Comparison of ENCODE assay signal across 1 cellular context in the genomic region with DNA sequence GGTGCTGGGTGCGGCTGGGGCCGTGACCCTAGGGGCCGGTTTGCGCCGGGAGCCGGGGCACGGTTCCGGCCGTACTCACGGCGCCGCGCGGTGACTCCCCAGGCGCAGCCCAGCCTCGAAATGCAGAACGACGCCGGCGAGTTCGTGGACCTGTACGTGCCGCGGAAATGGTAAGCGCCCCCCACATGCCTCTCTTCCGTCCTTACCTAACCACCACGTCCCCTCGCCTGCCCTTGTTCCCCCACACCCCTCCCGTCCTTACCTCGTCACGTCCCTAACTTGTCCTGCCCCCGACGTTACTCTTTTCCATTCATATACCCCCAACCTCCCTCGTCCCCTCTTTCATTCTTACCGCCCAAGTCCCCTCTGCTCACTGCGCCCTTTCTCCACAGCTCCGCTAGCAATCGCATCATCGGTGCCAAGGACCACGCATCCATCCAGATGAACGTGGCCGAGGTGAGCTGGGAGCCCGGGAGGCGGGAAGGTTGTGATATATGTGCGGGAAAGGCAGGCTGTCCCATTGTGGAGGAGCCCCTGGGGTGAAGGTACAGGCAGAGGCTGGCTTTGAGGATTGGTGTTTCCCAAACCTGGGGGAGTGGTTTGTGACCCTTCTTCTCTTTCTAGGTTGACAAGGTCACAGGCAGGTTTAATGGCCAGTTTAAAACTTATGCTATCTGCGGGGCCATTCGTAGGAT.
A peak's percentile ranks its signal among the peaks of the same experiment; 100 is the strongest.
TF ChIP-seq lines count a peak whose summit lies in the region.

No MANE protein-coding gene starts in this region.

TF ChIP-seq in K562, 482 proteins besides CTCF, POLR2A, EP300 and RAD21 (continues in another document):
- TF ChIP-seq GABPA (tag; conservative IDR thresholded peaks at IDR 0.05; ENCODE audit: low read depth) (peak; percentile 92), NR1H2 (CRISPR knock-in tag; IDR thresholded peaks at IDR 0.05) (no peak), ZEB2 (IDR thresholded peaks at IDR 0.05) (no peak), MEIS2 (IDR thresholded peaks at IDR 0.05; ENCODE audit: partially characterized antibody) (no peak), HDGF (IDR thresholded peaks at IDR 0.05) (peak; percentile 91), ZNF212 (CRISPR knock-in tag; IDR thresholded peaks at IDR 0.05) (no peak), CCAR2 (IDR thresholded peaks at IDR 0.05; ENCODE audit: low read depth, low read length) (no peak), ARHGAP35 (IDR thresholded peaks at IDR 0.05; ENCODE audit: partially characterized antibody) (peak; percentile 69), ZNF717 (CRISPR knock-in tag; IDR thresholded peaks at IDR 0.05) (0 out of 2 replicates have a peak, but pooled peaks have one; percentile 31), FOXP1 (CRISPR knock-in tag; IDR thresholded peaks at IDR 0.05) (no peak), BHLHE40 (IDR thresholded peaks at IDR 0.05; ENCODE audit: low read length) (no peak), PHF21A (IDR thresholded peaks at IDR 0.05; ENCODE audit: borderline replicate concordance, low read depth) (no peak), SAFB (IDR thresholded peaks at IDR 0.05; ENCODE audit: borderline replicate concordance, low read depth, low read length) (no peak), OTX1 (CRISPR knock-in tag; IDR thresholded peaks at IDR 0.05) (peak; percentile 67; the same call in 1 of the 2 replicates), ZBTB33 (CRISPR knock-in tag; IDR thresholded peaks at IDR 0.05) (no peak), ELF4 (CRISPR knock-in tag; IDR thresholded peaks at IDR 0.05) (0 out of 2 replicates have a peak, but pooled peaks have one; percentile 58), ZNF431 (CRISPR knock-in tag; IDR thresholded peaks at IDR 0.05) (no peak), ZBTB17 (CRISPR knock-in tag; IDR thresholded peaks at IDR 0.05) (no peak), SMARCA5 (IDR thresholded peaks at IDR 0.05) (0 out of 2 replicates have a peak, but pooled peaks have one; percentile 30), FOXP4 (CRISPR knock-in tag; IDR thresholded peaks at IDR 0.05; ENCODE audit: borderline replicate concordance) (no peak), HMG20B (CRISPR knock-in tag; IDR thresholded peaks at IDR 0.05) (0 out of 2 replicates have a peak, but pooled peaks have one; percentile 51), ZBTB26 (CRISPR knock-in tag; IDR thresholded peaks at IDR 0.05) (peak; percentile 87; the same call in 1 of the 2 replicates), COPS2 (conservative IDR thresholded peaks at IDR 0.05) (no peak), FUS (optimal IDR thresholded peaks at IDR 0.05; ENCODE audit: low read depth, low read length) (no peak), SUPT5H (IDR thresholded peaks at IDR 0.05) (no peak; the same call in 1 of the 2 replicates), ZNF217 (CRISPR knock-in tag; IDR thresholded peaks at IDR 0.05) (no peak), PRMT5 (CRISPR knock-in tag; IDR thresholded peaks at IDR 0.05) (0 out of 2 replicates have a peak, but pooled peaks have one; percentile 28), ZNF282 (CRISPR knock-in tag; IDR thresholded peaks at IDR 0.05) (no peak), ZNF277 (CRISPR knock-in tag; IDR thresholded peaks at IDR 0.05; ENCODE audit: borderline replicate concordance) (no peak), ZC3H4 (CRISPR knock-in tag; IDR thresholded peaks at IDR 0.05; ENCODE audit: borderline replicate concordance) (no peak), NCOA2 (IDR thresholded peaks at IDR 0.05; ENCODE audit: partially characterized antibody in 2 of 2) (no peak), RBM14 (IDR thresholded peaks at IDR 0.05; ENCODE audit: borderline replicate concordance, insufficient read depth, low read depth, low read length) (no peak), TFAM (CRISPR knock-in tag; conservative IDR thresholded peaks at IDR 0.05) (no peak), DDX20 (tag; IDR thresholded peaks at IDR 0.05; ENCODE audit: low read depth) (no peak), TEAD1 (CRISPR knock-in tag; IDR thresholded peaks at IDR 0.05) (no peak), FOSL1 (tag; conservative IDR thresholded peaks at IDR 0.05) (peak; percentile 35; the same call in 1 of the 2 replicates), NUFIP1 (IDR thresholded peaks at IDR 0.05; ENCODE audit: partially characterized antibody) (no peak), CBX8 (IDR thresholded peaks at IDR 0.05; ENCODE audit: borderline replicate concordance, extremely low read depth, low read depth, low read length, poor library complexity, severe bottlenecking) (no peak), YY1 (IDR thresholded peaks at IDR 0.05; ENCODE audit: borderline replicate concordance in 1 of 3, control insufficient read depth in 1 of 3, extremely low read depth in 1 of 3, insufficient read depth in 3 of 3, insufficient read length in 1 of 3, insufficient replicate concordance in 2 of 3, low read depth in 1 of 3, low read length in 2 of 3) (no peak), NFATC3 (IDR thresholded peaks at IDR 0.05) (no peak), PHF20 (IDR thresholded peaks at IDR 0.05; ENCODE audit: partially characterized antibody) (no peak)
- TF ChIP-seq, protein P1, sequence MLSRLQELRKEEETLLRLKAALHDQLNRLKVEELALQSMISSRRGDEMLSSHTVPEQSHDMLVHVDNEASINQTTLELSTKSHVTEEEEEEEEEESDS (CRISPR knock-in tag; IDR thresholded peaks at IDR 0.05), result no peak
- TF ChIP-seq, protein P2, sequence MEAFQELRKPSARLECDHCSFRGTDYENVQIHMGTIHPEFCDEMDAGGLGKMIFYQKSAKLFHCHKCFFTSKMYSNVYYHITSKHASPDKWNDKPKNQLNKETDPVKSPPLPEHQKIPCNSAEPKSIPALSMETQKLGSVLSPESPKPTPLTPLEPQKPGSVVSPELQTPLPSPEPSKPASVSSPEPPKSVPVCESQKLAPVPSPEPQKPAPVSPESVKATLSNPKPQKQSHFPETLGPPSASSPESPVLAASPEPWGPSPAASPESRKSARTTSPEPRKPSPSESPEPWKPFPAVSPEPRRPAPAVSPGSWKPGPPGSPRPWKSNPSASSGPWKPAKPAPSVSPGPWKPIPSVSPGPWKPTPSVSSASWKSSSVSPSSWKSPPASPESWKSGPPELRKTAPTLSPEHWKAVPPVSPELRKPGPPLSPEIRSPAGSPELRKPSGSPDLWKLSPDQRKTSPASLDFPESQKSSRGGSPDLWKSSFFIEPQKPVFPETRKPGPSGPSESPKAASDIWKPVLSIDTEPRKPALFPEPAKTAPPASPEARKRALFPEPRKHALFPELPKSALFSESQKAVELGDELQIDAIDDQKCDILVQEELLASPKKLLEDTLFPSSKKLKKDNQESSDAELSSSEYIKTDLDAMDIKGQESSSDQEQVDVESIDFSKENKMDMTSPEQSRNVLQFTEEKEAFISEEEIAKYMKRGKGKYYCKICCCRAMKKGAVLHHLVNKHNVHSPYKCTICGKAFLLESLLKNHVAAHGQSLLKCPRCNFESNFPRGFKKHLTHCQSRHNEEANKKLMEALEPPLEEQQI (IDR thresholded peaks at IDR 0.05), result no peak
- TF ChIP-seq, protein P3, sequence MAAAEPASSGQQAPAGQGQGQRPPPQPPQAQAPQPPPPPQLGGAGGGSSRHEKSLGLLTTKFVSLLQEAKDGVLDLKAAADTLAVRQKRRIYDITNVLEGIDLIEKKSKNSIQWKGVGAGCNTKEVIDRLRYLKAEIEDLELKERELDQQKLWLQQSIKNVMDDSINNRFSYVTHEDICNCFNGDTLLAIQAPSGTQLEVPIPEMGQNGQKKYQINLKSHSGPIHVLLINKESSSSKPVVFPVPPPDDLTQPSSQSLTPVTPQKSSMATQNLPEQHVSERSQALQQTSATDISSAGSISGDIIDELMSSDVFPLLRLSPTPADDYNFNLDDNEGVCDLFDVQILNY (CRISPR knock-in tag; IDR thresholded peaks at IDR 0.05), result no peak
- TF ChIP-seq, protein P4, sequence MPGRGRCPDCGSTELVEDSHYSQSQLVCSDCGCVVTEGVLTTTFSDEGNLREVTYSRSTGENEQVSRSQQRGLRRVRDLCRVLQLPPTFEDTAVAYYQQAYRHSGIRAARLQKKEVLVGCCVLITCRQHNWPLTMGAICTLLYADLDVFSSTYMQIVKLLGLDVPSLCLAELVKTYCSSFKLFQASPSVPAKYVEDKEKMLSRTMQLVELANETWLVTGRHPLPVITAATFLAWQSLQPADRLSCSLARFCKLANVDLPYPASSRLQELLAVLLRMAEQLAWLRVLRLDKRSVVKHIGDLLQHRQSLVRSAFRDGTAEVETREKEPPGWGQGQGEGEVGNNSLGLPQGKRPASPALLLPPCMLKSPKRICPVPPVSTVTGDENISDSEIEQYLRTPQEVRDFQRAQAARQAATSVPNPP (IDR thresholded peaks at IDR 0.05; ENCODE audit: borderline replicate concordance, insufficient read depth, insufficient read length), result no peak
- TF ChIP-seq, protein P5, sequence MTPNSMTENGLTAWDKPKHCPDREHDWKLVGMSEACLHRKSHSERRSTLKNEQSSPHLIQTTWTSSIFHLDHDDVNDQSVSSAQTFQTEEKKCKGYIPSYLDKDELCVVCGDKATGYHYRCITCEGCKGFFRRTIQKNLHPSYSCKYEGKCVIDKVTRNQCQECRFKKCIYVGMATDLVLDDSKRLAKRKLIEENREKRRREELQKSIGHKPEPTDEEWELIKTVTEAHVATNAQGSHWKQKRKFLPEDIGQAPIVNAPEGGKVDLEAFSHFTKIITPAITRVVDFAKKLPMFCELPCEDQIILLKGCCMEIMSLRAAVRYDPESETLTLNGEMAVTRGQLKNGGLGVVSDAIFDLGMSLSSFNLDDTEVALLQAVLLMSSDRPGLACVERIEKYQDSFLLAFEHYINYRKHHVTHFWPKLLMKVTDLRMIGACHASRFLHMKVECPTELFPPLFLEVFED (CRISPR knock-in tag; conservative IDR thresholded peaks at IDR 0.05), result peak; percentile 89
- TF ChIP-seq, protein P6, sequence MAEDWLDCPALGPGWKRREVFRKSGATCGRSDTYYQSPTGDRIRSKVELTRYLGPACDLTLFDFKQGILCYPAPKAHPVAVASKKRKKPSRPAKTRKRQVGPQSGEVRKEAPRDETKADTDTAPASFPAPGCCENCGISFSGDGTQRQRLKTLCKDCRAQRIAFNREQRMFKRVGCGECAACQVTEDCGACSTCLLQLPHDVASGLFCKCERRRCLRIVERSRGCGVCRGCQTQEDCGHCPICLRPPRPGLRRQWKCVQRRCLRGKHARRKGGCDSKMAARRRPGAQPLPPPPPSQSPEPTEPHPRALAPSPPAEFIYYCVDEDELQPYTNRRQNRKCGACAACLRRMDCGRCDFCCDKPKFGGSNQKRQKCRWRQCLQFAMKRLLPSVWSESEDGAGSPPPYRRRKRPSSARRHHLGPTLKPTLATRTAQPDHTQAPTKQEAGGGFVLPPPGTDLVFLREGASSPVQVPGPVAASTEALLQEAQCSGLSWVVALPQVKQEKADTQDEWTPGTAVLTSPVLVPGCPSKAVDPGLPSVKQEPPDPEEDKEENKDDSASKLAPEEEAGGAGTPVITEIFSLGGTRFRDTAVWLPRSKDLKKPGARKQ (CRISPR knock-in tag; IDR thresholded peaks at IDR 0.05), result no peak
- TF ChIP-seq, protein P7, sequence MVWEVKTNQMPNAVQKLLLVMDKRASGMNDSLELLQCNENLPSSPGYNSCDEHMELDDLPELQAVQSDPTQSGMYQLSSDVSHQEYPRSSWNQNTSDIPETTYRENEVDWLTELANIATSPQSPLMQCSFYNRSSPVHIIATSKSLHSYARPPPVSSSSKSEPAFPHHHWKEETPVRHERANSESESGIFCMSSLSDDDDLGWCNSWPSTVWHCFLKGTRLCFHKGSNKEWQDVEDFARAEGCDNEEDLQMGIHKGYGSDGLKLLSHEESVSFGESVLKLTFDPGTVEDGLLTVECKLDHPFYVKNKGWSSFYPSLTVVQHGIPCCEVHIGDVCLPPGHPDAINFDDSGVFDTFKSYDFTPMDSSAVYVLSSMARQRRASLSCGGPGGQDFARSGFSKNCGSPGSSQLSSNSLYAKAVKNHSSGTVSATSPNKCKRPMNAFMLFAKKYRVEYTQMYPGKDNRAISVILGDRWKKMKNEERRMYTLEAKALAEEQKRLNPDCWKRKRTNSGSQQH (CRISPR knock-in tag; IDR thresholded peaks at IDR 0.05), result peak; percentile 91
